In genomic region chr15:90881978-90882721, GRCh38 we compare ENCODE assay signal across 15 cellular contexts. TPM values are rescaled to one million over a fixed set of nuclear protein-coding genes. Genes with fewer than 3 reads are reported as not detected.
DNase-seq lines count a peak whose midpoint lies in the region; ATAC-seq and TF ChIP-seq lines count a peak whose summit lies in the region.
"Had no signal": no experiment of that assay in that cellular context is flagged by ENCODE, and none has a peak within 500 bp of the region (broad histone marks: within the 10 kb centered on the region; RNA-seq: fewer than 3 reads in every experiment).

No MANE protein-coding gene starts in this region.

- intact Hi-C loops in heart left ventricle (cut with DNase I) (loop anchor here in 5 of 10 donors (5.0 to 10.0 kb wide), 5 partner anchors 165 to 557 kb away; partner anchors contain the start of genes BLM (in 3 of the 5) and CRTC3 (in 1 of the 5)), Right ventricle myocardium superior (cut with DNase I) (no loop called here), right lobe of liver (cut with DNase I) (no loop called here), esophagus squamous epithelium (cut with DNase I) (loop anchor here (10.0 kb wide), 1 partner anchor 167 kb away; the partner anchor contains the start of gene BLM)

- H3K27me3 Mint-ChIP-seq in activated T-helper 17 cell treated with anti-CD3 and anti-CD28 coated beads, Interleukin-2, amount 50 U/mL, for 72 hours = no peaks in the 10 kb centered on the region

- H3K4me1 Mint-ChIP-seq in activated T-helper 17 cell treated with anti-CD3 and anti-CD28 coated beads, Interleukin-2, amount 50 U/mL, for 72 hours = peaks cover 5% of the 10 kb centered on the region

- ATAC-seq in heart left ventricle = no peak
- ATAC-seq in Right ventricle myocardium superior (ENCODE audit: poor library complexity) = no peak
- ATAC-seq in activated T-helper 17 cell treated with anti-CD3 and anti-CD28 coated beads, Interleukin-2, amount 50 U/mL, for 72 hours (replicated peaks) = peak; percentile 5
- ATAC-seq in right lobe of liver = peak; percentile 16 to 65 (median 56)
- no peak for ATAC-seq in upper lobe of left lung (ENCODE audit: low FRiP score in 2 of 2)
- no peak for ATAC-seq in GM18868 (IDR thresholded peaks at IDR 0.05; ENCODE audit: unreplicated experiment)
- no peak for ATAC-seq in GM18498 (IDR thresholded peaks at IDR 0.05; ENCODE audit: unreplicated experiment)

- no peak for TF ChIP-seq CTCF in heart left ventricle (IDR thresholded peaks at IDR 0.05)
- TF ChIP-seq CTCF in right lobe of liver (IDR thresholded peaks at IDR 0.05) = peak in 1 of 4 donors; percentile 13
- TF ChIP-seq CTCF in upper lobe of left lung (IDR thresholded peaks at IDR 0.05) = no peak
- no peak for TF ChIP-seq CTCF in esophagus squamous epithelium (IDR thresholded peaks at IDR 0.05)

- WGBS in heart left ventricle, 4 donors = 84 to 94% (median 88%) methylated on average over 18 to 19 of the region's 19 CpGs
- WGBS in right lobe of liver (ENCODE audit: insufficient coverage, low coverage, low lambda C conversion rate, missing lambda C conversion rate) = 30% methylated on average over 4 of the region's 19 CpGs
- 89 to 91% methylated on average over 6 to 19 of the region's 19 CpGs for WGBS in upper lobe of left lung, 2 donors
- WGBS in esophagus squamous epithelium, 2 donors = 83 to 100% methylated on average over 4 to 8 of the region's 19 CpGs

- peak overlapping the region; percentile 40 for H3K4me3 Mint-ChIP-seq in activated T-helper 17 cell treated with anti-CD3 and anti-CD28 coated beads, Interleukin-2, amount 50 U/mL, for 72 hours

- H3K27me3 ChIP-seq in heart left ventricle = no peaks in the 10 kb centered on the region
- H3K27me3 ChIP-seq in right lobe of liver = no peaks in the 10 kb centered on the region
- H3K27me3 ChIP-seq in upper lobe of left lung = no peaks in the 10 kb centered on the region
- H3K27me3 ChIP-seq in esophagus squamous epithelium = no peaks in the 10 kb centered on the region
- H3K27me3 ChIP-seq: sigmoid colon had no signal

- H3K4me1 ChIP-seq in heart left ventricle (peaks cover 0 to 50% (median 34%) of the 10 kb centered on the region in 12 donors), right lobe of liver (peaks cover 0 to 56% (median 26%) of the 10 kb centered on the region in 4 donors), upper lobe of left lung (peaks cover 25 to 44% (median 37%) of the 10 kb centered on the region in 4 donors), esophagus squamous epithelium (peaks cover 29 to 43% (median 37%) of the 10 kb centered on the region in 3 donors)

- peak in 1 of 5 donors; percentile 64 for DNase-seq in heart left ventricle
- DNase-seq in Right ventricle myocardium superior = no peak
- peak; percentile 66 to 94 (median 92) for DNase-seq in right lobe of liver
- peak in 1 of 2 donors; percentile 82 for DNase-seq in upper lobe of left lung
- no peak for DNase-seq in esophagus squamous epithelium (lab: John Stamatoyannopoulos, UW)
- DNase-seq: activated CD8-positive, alpha-beta memory T cell treated with anti-CD3 and anti-CD28 coated beads for 24 hours; activated effector memory CD4-positive, alpha-beta T cell treated with Interleukin-2 at 50 U/mL for 16 hours; NCI-H1436; NCI-H82; occipital lobe; sigmoid colon had no signal

- TF ChIP-seq EP300 in upper lobe of left lung (IDR thresholded peaks at IDR 0.05) = no peak

- H3K36me3 ChIP-seq in heart left ventricle (peaks cover 0 to 66% (median 58%) of the 10 kb centered on the region in 9 donors), right lobe of liver (peaks cover 11 to 52% (median 31%) of the 10 kb centered on the region in 4 donors), upper lobe of left lung (peaks cover 31 to 60% (median 57%) of the 10 kb centered on the region in 4 donors), esophagus squamous epithelium (peaks cover 31 to 65% (median 34%) of the 10 kb centered on the region in 3 donors)

- TF ChIP-seq POLR2A in heart left ventricle (IDR thresholded peaks at IDR 0.05) (no peak), right lobe of liver (IDR thresholded peaks at IDR 0.05) (no peak), upper lobe of left lung (IDR thresholded peaks at IDR 0.05) (no peak), esophagus squamous epithelium (IDR thresholded peaks at IDR 0.05) (no peak)

- no peak overlapping the region for H3K4me3 ChIP-seq in heart left ventricle
- H3K4me3 ChIP-seq in right lobe of liver = no peak overlapping the region
- no peak overlapping the region for H3K4me3 ChIP-seq in upper lobe of left lung
- no peak overlapping the region for H3K4me3 ChIP-seq in esophagus squamous epithelium
- H3K4me3 ChIP-seq: sigmoid colon had no signal

- H3K9me3 Mint-ChIP-seq in activated T-helper 17 cell treated with anti-CD3 and anti-CD28 coated beads, Interleukin-2, amount 50 U/mL, for 72 hours = no peaks in the 10 kb centered on the region
- H3K9me3 Mint-ChIP-seq: stimulated activated naive CD8-positive, alpha-beta T cell treated with anti-CD3 and anti-CD28 coated beads, Interleukin-15, amount 100 ng/mL, for 72 hours had no signal

- H3K27ac Mint-ChIP-seq in activated T-helper 17 cell treated with anti-CD3 and anti-CD28 coated beads, Interleukin-2, amount 50 U/mL, for 72 hours = peak overlapping the region; percentile 76

- H3K27ac ChIP-seq in heart left ventricle (peak overlapping the region in 11 of 12 donors; percentile 88 to 99 (median 96)), right lobe of liver (peak overlapping the region in 2 of 3 donors; percentile 90 to 99), upper lobe of left lung (peak overlapping the region in 3 of 4 donors; percentile 84 to 97 (median 96)), esophagus squamous epithelium (peak overlapping the region in 1 of 4 donors; percentile 1)

- H3K9me3 ChIP-seq in heart left ventricle = no peaks in the 10 kb centered on the region
- no peaks in the 10 kb centered on the region for H3K9me3 ChIP-seq in right lobe of liver
- no peaks in the 10 kb centered on the region for H3K9me3 ChIP-seq in upper lobe of left lung
- H3K9me3 ChIP-seq in esophagus squamous epithelium = no peaks in the 10 kb centered on the region
- H3K9me3 ChIP-seq: sigmoid colon had no signal

- H3K36me3 Mint-ChIP-seq in activated T-helper 17 cell treated with anti-CD3 and anti-CD28 coated beads, Interleukin-2, amount 50 U/mL, for 72 hours (ENCODE audit: low read depth) = peaks cover 89% of the 10 kb centered on the region

RNA-seq across cellular contexts. Expression of gene FES, which starts 2.2 kb away (rescaled TPM):
- total RNA-seq in heart left ventricle (10 to 100 TPM; 10.7 to 37.5 (median 15.9) TPM), Right ventricle myocardium superior (17.1 TPM), right lobe of liver (10 to 100 TPM; 11.5 to 36.5 (median 18.5) TPM), upper lobe of left lung (100 to 1,000 TPM in 2 of 6 donors, 10 to 100 TPM in 4; 33.4 to 144 (median 68.3) TPM), esophagus squamous epithelium (10 to 100 TPM in 2 of 4 donors, 1 to 10 TPM in 2; 1.8 to 13.4 (median 9.7) TPM)
- 10 to 100 TPM; 15.6 to 16.4 TPM for polyA plus RNA-seq in heart left ventricle
- total RNA-seq in activated T-helper 17 cell treated with anti-CD3 and anti-CD28 coated beads, Interleukin-2, amount 50 U/mL, for 72 hours = 100 to 1,000 TPM in 1 of 2 donors, 10 to 100 TPM in 1; 98.5 to 122 TPM

RNA-seq across cellular contexts. Expression of gene FURIN, which starts 13.8 kb away (rescaled TPM):
- 100 to 1,000 TPM in 2 of 9 donors, 10 to 100 TPM in 7; 38.7 to 122 (median 64.8) TPM for total RNA-seq in heart left ventricle
- polyA plus RNA-seq in heart left ventricle = 100 to 1,000 TPM in 1 of 2 donors, 10 to 100 TPM in 1; 37.2 to 174 TPM
- 45.0 TPM for total RNA-seq in Right ventricle myocardium superior
- 100 to 1,000 TPM; 605 to 771 TPM for total RNA-seq in activated T-helper 17 cell treated with anti-CD3 and anti-CD28 coated beads, Interleukin-2, amount 50 U/mL, for 72 hours
- total RNA-seq in right lobe of liver = 100 to 1,000 TPM; 122 to 232 (median 189) TPM
- total RNA-seq in upper lobe of left lung = 100 to 1,000 TPM in 4 of 6 donors, 10 to 100 TPM in 2; 59.0 to 150 (median 108) TPM
- 10 to 100 TPM; 27.7 to 43.3 (median 38.5) TPM for total RNA-seq in esophagus squamous epithelium

RNA-seq across cellular contexts. Expression of gene MAN2A2, which starts 21.0 kb away (rescaled TPM):
- total RNA-seq in heart left ventricle (100 to 1,000 TPM in 3 of 9 donors, 10 to 100 TPM in 6; 62.2 to 145 (median 89.0) TPM), Right ventricle myocardium superior (130 TPM), right lobe of liver (10 to 100 TPM; 41.4 to 91.6 (median 59.8) TPM), upper lobe of left lung (100 to 1,000 TPM in 2 of 6 donors, 10 to 100 TPM in 4; 36.8 to 219 (median 90.1) TPM), esophagus squamous epithelium (10 to 100 TPM in 3 of 4 donors, 1 to 10 TPM in 1; 9.9 to 25.2 (median 12.1) TPM)
- 10 to 100 TPM; 38.7 to 42.3 TPM for polyA plus RNA-seq in heart left ventricle
- 100 to 1,000 TPM; 121 to 127 TPM for total RNA-seq in activated T-helper 17 cell treated with anti-CD3 and anti-CD28 coated beads, Interleukin-2, amount 50 U/mL, for 72 hours

RNA-seq across cellular contexts. Expression of gene HDDC3, which starts 50.2 kb away (rescaled TPM):
- total RNA-seq in heart left ventricle = 10 to 100 TPM; 10.9 to 19.9 (median 15.2) TPM
- 10 to 100 TPM; 13.9 to 16.8 TPM for polyA plus RNA-seq in heart left ventricle
- total RNA-seq in Right ventricle myocardium superior = 15.5 TPM
- total RNA-seq in activated T-helper 17 cell treated with anti-CD3 and anti-CD28 coated beads, Interleukin-2, amount 50 U/mL, for 72 hours = 10 to 100 TPM; 15.9 to 19.0 TPM
- 10 to 100 TPM in 4 of 6 experiments, 1 to 10 TPM in 2; 8.8 to 17.6 (median 11.5) TPM for total RNA-seq in right lobe of liver
- 10 to 100 TPM in 5 of 6 donors, 1 to 10 TPM in 1; 5.0 to 19.3 (median 12.5) TPM for total RNA-seq in upper lobe of left lung
- 10 to 100 TPM in 3 of 4 donors, 1 to 10 TPM in 1; 5.8 to 13.7 (median 11.7) TPM for total RNA-seq in esophagus squamous epithelium

RNA-seq across cellular contexts. Expression of gene UNC45A, which starts 52.9 kb away (rescaled TPM):
- 10 to 100 TPM; 12.0 to 34.0 (median 21.9) TPM for total RNA-seq in heart left ventricle
- 10 to 100 TPM; 20.0 to 24.9 TPM for polyA plus RNA-seq in heart left ventricle
- 26.5 TPM for total RNA-seq in Right ventricle myocardium superior
- total RNA-seq in activated T-helper 17 cell treated with anti-CD3 and anti-CD28 coated beads, Interleukin-2, amount 50 U/mL, for 72 hours = 100 to 1,000 TPM; 101 to 103 TPM
- total RNA-seq in right lobe of liver = 10 to 100 TPM; 13.3 to 33.0 (median 25.4) TPM
- 100 to 1,000 TPM in 1 of 6 donors, 10 to 100 TPM in 5; 40.7 to 108 (median 61.9) TPM for total RNA-seq in upper lobe of left lung
- 10 to 100 TPM; 38.7 to 76.0 (median 64.2) TPM for total RNA-seq in esophagus squamous epithelium

Comparison
In these comparisons a context has a peak if more than half of its experiments do, and no peak if none do; other contexts are left out.
1. ATAC-seq: peak in activated T-helper 17 cell treated with anti-CD3 and anti-CD28 coated beads, Interleukin-2, amount 50 U/mL, for 72 hours (single experiment) and right lobe of liver (4 of 4); none in heart left ventricle (0 of 4), Right ventricle myocardium superior (single experiment), upper lobe of left lung (0 of 2), GM18868 (single experiment) and GM18498 (single experiment).
2. DNase-seq: peak in right lobe of liver (3 of 3); none in Right ventricle myocardium superior (single experiment) and esophagus squamous epithelium (single experiment).